Comparison of ENCODE assay signal across 10 cellular contexts in genomic region chr20:3068986-3069900, GRCh38. TPM values are rescaled to one million over a fixed set of nuclear protein-coding genes. Genes with fewer than 3 reads are reported as not detected.
DNase-seq lines count a peak whose midpoint lies in the region; ATAC-seq and TF ChIP-seq lines count a peak whose summit lies in the region.
"Had no signal": no experiment of that assay in that cellular context is flagged by ENCODE, and none has a peak within 500 bp of the region (broad histone marks: within the 10 kb centered on the region; RNA-seq: fewer than 3 reads in every experiment).

No MANE protein-coding gene starts in this region.

- H3K27ac ChIP-seq in liver (ENCODE audit: low read depth in 1 of 2, low read length in 2 of 2), result peak overlapping the region; percentile 56 to 95
- H3K27ac ChIP-seq in testis, result no peak overlapping the region
- H3K27ac ChIP-seq: ovary had no signal

- intact Hi-C loops in natural killer cell (cut with micrococcal nuclease), result no loop called here
- intact Hi-C loops in testis (cut with DNase I; ENCODE audit: low total_unique reads), result no loop called here

- H3K4me1 Mint-ChIP-seq in T-helper 17 cell (peaks cover 31% of the 10 kb centered on the region), natural killer cell (peaks cover 9 to 17% of the 10 kb centered on the region in 2 donors)

- no peak for TF ChIP-seq CTCF in liver (IDR thresholded peaks at IDR 0.05; ENCODE audit: low read depth, low read length, missing input control)
- TF ChIP-seq CTCF in natural killer cell (IDR thresholded peaks at IDR 0.05), result no peak
- no peak for TF ChIP-seq CTCF in testis (IDR thresholded peaks at IDR 0.05)

- TF ChIP-seq RAD21 in Ishikawa (IDR thresholded peaks at IDR 0.05; ENCODE audit: low read depth) (peak; percentile 38; the same call in 1 of the 2 replicates), liver (IDR thresholded peaks at IDR 0.05) (no peak)

- H3K4me3 Mint-ChIP-seq in T-helper 17 cell (no peak overlapping the region), natural killer cell (no peak overlapping the region)
- H3K4me3 Mint-ChIP-seq: T-helper 1 cell treated with Interleukin-12 subunit alpha and Interleukin-12 subunit beta and Interleukin-4 antibody, amounts not matched to agents 30 μg/mL and 1 μg/mL, for 36 hours had no signal

- H3K4me1 ChIP-seq in liver (ENCODE audit: control insufficient read depth in 4 of 4, insufficient read depth in 4 of 4, low read length in 3 of 4) (peaks cover 7 to 55% (median 42%) of the 10 kb centered on the region in 4 donors), testis (no peaks in the 10 kb centered on the region)

- H3K27me3 ChIP-seq in liver (ENCODE audit: control insufficient read depth in 4 of 4, insufficient read depth in 4 of 4, low read length in 3 of 4), result peaks cover 0 to 3% (median 0%) of the 10 kb centered on the region in 4 donors
- no peaks in the 10 kb centered on the region for H3K27me3 ChIP-seq in testis
- H3K27me3 ChIP-seq: ovary had no signal

- DNase-seq in EH (ENCODE audit: low read depth), result peak; percentile 39
- DNase-seq in T-helper 17 cell, result no peak
- DNase-seq in SKM-1 (lab: John Stamatoyannopoulos, UW; ENCODE audit: unreplicated experiment), result no peak
- no peak for DNase-seq in GOT3 (lab: John Stamatoyannopoulos, UW)
- no peak for DNase-seq in natural killer cell
- no peak for DNase-seq in testis
- DNase-seq: ovary had no signal

- H3K9ac ChIP-seq in liver (ENCODE audit: low read depth in 1 of 2, low read length in 2 of 2), result no peak overlapping the region

- H3K36me3 ChIP-seq in liver (ENCODE audit: control insufficient read depth in 4 of 4, insufficient read depth in 3 of 4, low read depth in 1 of 4, low read length in 3 of 4) (no peaks in the 10 kb centered on the region), testis (ENCODE audit: low read depth, missing control alignments) (no peaks in the 10 kb centered on the region)
- H3K36me3 ChIP-seq: ovary had no signal

- H3K27me3 Mint-ChIP-seq in T-helper 17 cell, result no peaks in the 10 kb centered on the region
- H3K27me3 Mint-ChIP-seq in natural killer cell (ENCODE audit: low read depth in 2 of 2), result peaks cover 8 to 9% of the 10 kb centered on the region in 2 donors

- TF ChIP-seq POLR2A in testis (IDR thresholded peaks at IDR 0.05), result no peak

- H3K36me3 Mint-ChIP-seq in T-helper 17 cell (ENCODE audit: low read depth), result peaks cover 2% of the 10 kb centered on the region
- H3K36me3 Mint-ChIP-seq in natural killer cell, result no peaks in the 10 kb centered on the region

- H3K9me3 ChIP-seq in T-helper 17 cell (ENCODE audit: control insufficient read depth, low read length, poor library complexity, severe bottlenecking) (no peaks in the 10 kb centered on the region), liver (ENCODE audit: control insufficient read depth in 4 of 4, low read length in 3 of 4) (no peaks in the 10 kb centered on the region), testis (no peaks in the 10 kb centered on the region)
- H3K9me3 ChIP-seq: ovary had no signal

- H3K27ac Mint-ChIP-seq in T-helper 17 cell (no peak overlapping the region), natural killer cell (no peak overlapping the region)
- H3K27ac Mint-ChIP-seq: T-helper 1 cell treated with Interleukin-12 subunit alpha and Interleukin-12 subunit beta and Interleukin-4 antibody, amounts not matched to agents 30 μg/mL and 1 μg/mL, for 36 hours had no signal

- 68% methylated on average over 8 of the region's 8 CpGs for WGBS in liver
- 84 to 89% methylated on average over 8 of the region's 8 CpGs for WGBS in testis, 2 donors

- no peak for TF ChIP-seq EP300 in Ishikawa (IDR thresholded peaks at IDR 0.05; ENCODE audit: borderline replicate concordance)

- H3K4me3 ChIP-seq in liver (ENCODE audit: low read depth in 1 of 3, low read length in 3 of 3) (no peak overlapping the region), testis (no peak overlapping the region)
- H3K4me3 ChIP-seq: ovary had no signal

- no peaks in the 10 kb centered on the region for H3K9me3 Mint-ChIP-seq in natural killer cell
- H3K9me3 Mint-ChIP-seq: T-helper 1 cell treated with Interleukin-12 subunit alpha and Interleukin-12 subunit beta and Interleukin-4 antibody, amounts not matched to agents 30 μg/mL and 1 μg/mL, for 36 hours had no signal

- peak; percentile 26 for ATAC-seq in T-helper 17 cell
- ATAC-seq in natural killer cell, result no peak

TF ChIP-seq in Ishikawa, 13 proteins besides CTCF, POLR2A, EP300 and RAD21:
- TF ChIP-seq REST (IDR thresholded peaks at IDR 0.05; ENCODE audit: low read depth) (peak; percentile 80), CREB1 (IDR thresholded peaks at IDR 0.05; ENCODE audit: low read depth) (no peak)

TF ChIP-seq in liver, 16 proteins besides CTCF, POLR2A, EP300 and RAD21 (continues in another document):
- TF ChIP-seq SP1 (IDR thresholded peaks at IDR 0.05) (peak; percentile 89), HNF4A (conservative IDR thresholded peaks at IDR 0.05) (peak; percentile 82 to 86), EGR1 (IDR thresholded peaks at IDR 0.05; ENCODE audit: low read depth in 2 of 2) (no peak), REST (IDR thresholded peaks at IDR 0.05) (peak; percentile 94), FOXA2 (IDR thresholded peaks at IDR 0.05) (no peak), RXRA (IDR thresholded peaks at IDR 0.05) (peak; percentile 98), JUND (IDR thresholded peaks at IDR 0.05) (peak; percentile 95 to 97), NR2F2 (IDR thresholded peaks at IDR 0.05) (peak; percentile 64), YY1 (IDR thresholded peaks at IDR 0.05) (peak; percentile 18), HNF4G (IDR thresholded peaks at IDR 0.05) (peak; percentile 54), GABPA (IDR thresholded peaks at IDR 0.05 in 1 of 2, conservative IDR thresholded peaks at IDR 0.05 in 1 of 2) (no peak), ATF3 (IDR thresholded peaks at IDR 0.05) (peak; percentile 89), MAX (IDR thresholded peaks at IDR 0.05) (peak; percentile 30)

RNA-seq across cellular contexts. Expression of gene OXT, which starts 2.2 kb away (rescaled TPM):
- total RNA-seq in T-helper 17 cell (under 1 TPM in 1 of 2 donors, not detected in 1; 0.62 TPM), liver (1 to 10 TPM in 1 of 2 donors, under 1 TPM in 1; 0.75 to 6.5 TPM), natural killer cell (not detected), testis (1 to 10 TPM; 3.7 to 6.7 TPM)
- polyA plus RNA-seq in liver (10 to 100 TPM in 1 of 2 donors, 1 to 10 TPM in 1; 2.0 to 41.6 TPM), testis (ENCODE audit: insufficient read depth, low read depth, low replicate concordance) (1.7 TPM)

RNA-seq across cellular contexts. Expression of gene AVP, which starts 15.3 kb away (rescaled TPM):
- total RNA-seq in T-helper 17 cell (not detected), liver (not detected), natural killer cell (not detected), testis (1 to 10 TPM in 1 of 2 donors, not detected in 1; 1.3 TPM)
- polyA plus RNA-seq in liver (1 to 10 TPM in 1 of 2 donors, not detected in 1; 2.5 TPM), testis (ENCODE audit: insufficient read depth, low read depth, low replicate concordance) (not detected)
- total RNA-seq: ovary had no signal
- polyA plus RNA-seq: ovary had no signal

RNA-seq across cellular contexts. Expression of gene MRPS26, which starts 23.4 kb away (rescaled TPM):
- 10 to 100 TPM; 16.8 to 17.2 TPM for total RNA-seq in T-helper 17 cell
- 10 to 100 TPM; 26.9 to 29.1 TPM for total RNA-seq in liver
- polyA plus RNA-seq in liver, result 10 to 100 TPM; 51.5 to 65.2 TPM
- total RNA-seq in natural killer cell, result 10 to 100 TPM; 17.5 to 21.3 (median 19.1) TPM
- 10 to 100 TPM; 37.4 to 55.9 TPM for total RNA-seq in testis
- polyA plus RNA-seq in testis (ENCODE audit: insufficient read depth, low read depth, low replicate concordance), result 28.3 TPM

RNA-seq across cellular contexts. Expression of gene GNRH2, which starts 25.8 kb away (rescaled TPM):
- total RNA-seq in T-helper 17 cell (under 1 TPM; 0.92 to 0.94 TPM), liver (under 1 TPM in 1 of 2 donors, not detected in 1; 0.25 TPM), natural killer cell (1 to 10 TPM in 1 of 3 donors, under 1 TPM in 2; 0.49 to 1.2 (median 0.68) TPM), testis (not detected)
- polyA plus RNA-seq in liver (under 1 TPM; 0.44 to 0.58 TPM), testis (ENCODE audit: insufficient read depth, low read depth, low replicate concordance) (2.6 TPM)

Comparison
In these comparisons a context has a peak if more than half of its experiments do, and no peak if none do; other contexts are left out.
1. H3K27ac ChIP-seq: peak in liver (2 of 2); none in testis (0 of 2).